In genomic region chr19:48741222-48741999, GRCh38 we compare ENCODE assay signal across 8 cellular contexts. TPM values are rescaled to one million over a fixed set of nuclear protein-coding genes. Genes with fewer than 3 reads are reported as not detected.
DNase-seq lines count a peak whose midpoint lies in the region; FAIRE-seq and TF ChIP-seq lines count a peak whose summit lies in the region.

No MANE protein-coding gene starts in this region.

- DNase-seq in GM12865 (ENCODE audit: low read depth) (peak; percentile 38), SJCRH30 (peak; percentile 24 to 48), esophagus squamous epithelium (lab: John Stamatoyannopoulos, UW) (no peak), NCI-H446 (lab: John Stamatoyannopoulos, UW) (no peak), GM12891 (ENCODE audit: insufficient read length, low spot score) (no peak), DMS114 treated with DMSO at 0.1 percent for 48 hours (lab: John Stamatoyannopoulos, UW; ENCODE audit: unreplicated experiment) (no peak), putamen (ENCODE audit: low spot score) (no peak)

- H3K27me3 ChIP-seq in SJCRH30: no peaks in the 10 kb centered on the region
- H3K27me3 ChIP-seq in esophagus squamous epithelium: peaks cover 0 to 9% (median 0%) of the 10 kb centered on the region in 4 donors

- TF ChIP-seq CTCF in GM12865 (IDR thresholded peaks at IDR 0.05; ENCODE audit: insufficient read depth, low read depth, low read length, missing control alignments) (no peak), esophagus squamous epithelium (IDR thresholded peaks at IDR 0.05) (no peak)

- TF ChIP-seq POLR2A in esophagus squamous epithelium (IDR thresholded peaks at IDR 0.05): peak in 1 of 4 donors; percentile 52
- no peak for TF ChIP-seq POLR2A in GM12891 (IDR thresholded peaks at IDR 0.05; ENCODE audit: low read depth, low read length)

- FAIRE-seq in GM12891 (lab: Jason Lieb, UNC): no peak

- intact Hi-C loops in esophagus squamous epithelium (cut with DNase I): no loop called here

- H3K36me3 ChIP-seq in SJCRH30 (no peaks in the 10 kb centered on the region), esophagus squamous epithelium (peaks cover 0 to under 1% (median 0%) of the 10 kb centered on the region in 3 donors)

- H3K4me1 ChIP-seq in SJCRH30 (peaks cover 5% of the 10 kb centered on the region; the same call in 1 of the 2 replicates), esophagus squamous epithelium (peaks cover 22 to 52% (median 31%) of the 10 kb centered on the region in 3 donors)

- 12 to 20% methylated on average over 14 to 15 of the region's 32 CpGs for WGBS in esophagus squamous epithelium, 2 donors

- H3K4me3 ChIP-seq in GM12865 (ENCODE audit: low read depth, low read length): no peak overlapping the region
- H3K4me3 ChIP-seq in SJCRH30: no peak overlapping the region
- H3K4me3 ChIP-seq in esophagus squamous epithelium: peak overlapping the region in 3 of 4 donors; percentile 45 to 78 (median 69)
- H3K4me3 ChIP-seq in skin epidermis: peak overlapping the region in 1 of 7 experiments; percentile 11

- no peaks in the 10 kb centered on the region for H3K9me3 ChIP-seq in SJCRH30 (replicated peaks)
- H3K9me3 ChIP-seq in esophagus squamous epithelium: no peaks in the 10 kb centered on the region

- no peak overlapping the region for H3K27ac ChIP-seq in SJCRH30
- H3K27ac ChIP-seq in esophagus squamous epithelium: peak overlapping the region; percentile 78 to 87 (median 82)
- H3K27ac ChIP-seq in skin epidermis: peak overlapping the region in 18 of 21 experiments; percentile 34 to 86 (median 66)

TF ChIP-seq in GM12891, 5 proteins besides CTCF, POLR2A, EP300 and RAD21:
- no peak for TF ChIP-seq POU2F2 (IDR thresholded peaks at IDR 0.05; ENCODE audit: low read depth, low read length)
- no peak for TF ChIP-seq PAX5 (IDR thresholded peaks at IDR 0.05; ENCODE audit: insufficient read depth, low read length, severe bottlenecking)
- no peak for TF ChIP-seq POLR2AphosphoS5 (IDR thresholded peaks at IDR 0.05; ENCODE audit: low read depth, low read length)
- TF ChIP-seq SPI1 (IDR thresholded peaks at IDR 0.05; ENCODE audit: low read depth, low read length): no peak
- TF ChIP-seq TAF1 (IDR thresholded peaks at IDR 0.05; ENCODE audit: low read depth, low read length): no peak

RNA-seq across cellular contexts. Expression of gene RASIP1, which starts 1.0 kb away (rescaled TPM):
- 0.99 and 1.5 TPM in 2 replicates for total RNA-seq in SJCRH30 (2014; rRNA removed; shearing (Covaris generic))
- total RNA-seq in esophagus squamous epithelium: 1 to 10 TPM; 4.0 to 9.6 (median 6.5) TPM
- polyA plus RNA-seq in GM12891 (2012; ENCODE audit: low read depth, missing spikeins): not detected

RNA-seq across cellular contexts. Expression of gene IZUMO1, which starts 5.3 kb away (rescaled TPM):
- total RNA-seq in SJCRH30 (2014; rRNA removed; shearing (Covaris generic)): not detected in 2 replicates
- total RNA-seq in esophagus squamous epithelium: 10 to 100 TPM in 1 of 4 donors, 1 to 10 TPM in 2, not detected in 1; 2.3 to 56.0 (median 5.0) TPM
- polyA plus RNA-seq in GM12891 (2012; ENCODE audit: low read depth, missing spikeins): not detected

RNA-seq across cellular contexts. Expression of gene FUT1, which starts 11.0 kb away (rescaled TPM):
- not detected in 2 replicates for total RNA-seq in SJCRH30 (2014; rRNA removed; shearing (Covaris generic))
- total RNA-seq in esophagus squamous epithelium: 1 to 10 TPM; 3.4 to 6.3 (median 4.8) TPM
- not detected for polyA plus RNA-seq in GM12891 (2012; ENCODE audit: low read depth, missing spikeins)

RNA-seq across cellular contexts. Expression of gene FGF21, which starts 13.9 kb away (rescaled TPM):
- not detected in 2 replicates for total RNA-seq in SJCRH30 (2014; rRNA removed; shearing (Covaris generic))
- total RNA-seq in esophagus squamous epithelium: not detected
- not detected for polyA plus RNA-seq in GM12891 (2012; ENCODE audit: low read depth, missing spikeins)

RNA-seq across cellular contexts. Expression of gene MAMSTR, which starts 21.9 kb away (rescaled TPM):
- total RNA-seq in SJCRH30 (2014; rRNA removed; shearing (Covaris generic)): 19.5 and 24.5 TPM in 2 replicates
- 1 to 10 TPM in 1 of 4 donors, under 1 TPM in 1, not detected in 2; 0.57 to 2.0 TPM for total RNA-seq in esophagus squamous epithelium
- polyA plus RNA-seq in GM12891 (2012; ENCODE audit: low read depth, missing spikeins): 0.17 TPM

Comparison
In these comparisons a context has a peak if more than half of its experiments do, and no peak if none do; other contexts are left out.
1. DNase-seq: peak in GM12865 (single experiment) and SJCRH30 (2 of 2); none in esophagus squamous epithelium (single experiment), NCI-H446 (0 of 2), GM12891 (single experiment), DMS114 treated with DMSO at 0.1 percent for 48 hours (single experiment) and putamen (single experiment).
2. H3K4me3 ChIP-seq: peak in esophagus squamous epithelium (3 of 4); none in GM12865 (single experiment) and SJCRH30 (single experiment).